ENCODE assay signal across 1 cellular context in genomic region chr13:108958013-108958376, GRCh38.
TF ChIP-seq lines count a peak whose summit lies in the region.

No MANE protein-coding gene starts in this region.

TF ChIP-seq in IMR-90, 13 proteins besides CTCF, POLR2A, EP300 and RAD21:
- TF ChIP-seq CEBPB (IDR thresholded peaks at IDR 0.05; ENCODE audit: low read depth, low read length) (no peak), MAFK (IDR thresholded peaks at IDR 0.05; ENCODE audit: low read depth, low read length) (no peak), MXI1 (IDR thresholded peaks at IDR 0.05; ENCODE audit: borderline replicate concordance, low read depth, low read length) (no peak), BHLHE40 (IDR thresholded peaks at IDR 0.05; ENCODE audit: low read depth, low read length) (no peak), MAZ (IDR thresholded peaks at IDR 0.05; ENCODE audit: borderline replicate concordance, low read depth, low read length) (no peak), RCOR1 (IDR thresholded peaks at IDR 0.05; ENCODE audit: insufficient replicate concordance, low read length) (no peak), SMC3 (IDR thresholded peaks at IDR 0.05; ENCODE audit: low read depth, low read length) (no peak), FOS (IDR thresholded peaks at IDR 0.05; ENCODE audit: low read depth, low read length) (no peak), NFE2L2 (IDR thresholded peaks at IDR 0.05; ENCODE audit: low read depth, low read length) (no peak), CHD1 (IDR thresholded peaks at IDR 0.05; ENCODE audit: low read depth, low read length) (no peak), RFX5 (IDR thresholded peaks at IDR 0.05; ENCODE audit: low read depth, low read length) (no peak)
- TF ChIP-seq, protein P1, sequence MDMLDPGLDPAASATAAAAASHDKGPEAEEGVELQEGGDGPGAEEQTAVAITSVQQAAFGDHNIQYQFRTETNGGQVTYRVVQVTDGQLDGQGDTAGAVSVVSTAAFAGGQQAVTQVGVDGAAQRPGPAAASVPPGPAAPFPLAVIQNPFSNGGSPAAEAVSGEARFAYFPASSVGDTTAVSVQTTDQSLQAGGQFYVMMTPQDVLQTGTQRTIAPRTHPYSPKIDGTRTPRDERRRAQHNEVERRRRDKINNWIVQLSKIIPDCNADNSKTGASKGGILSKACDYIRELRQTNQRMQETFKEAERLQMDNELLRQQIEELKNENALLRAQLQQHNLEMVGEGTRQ (IDR thresholded peaks at IDR 0.05; ENCODE audit: low read depth, low read length), result no peak
- TF ChIP-seq, protein P2, sequence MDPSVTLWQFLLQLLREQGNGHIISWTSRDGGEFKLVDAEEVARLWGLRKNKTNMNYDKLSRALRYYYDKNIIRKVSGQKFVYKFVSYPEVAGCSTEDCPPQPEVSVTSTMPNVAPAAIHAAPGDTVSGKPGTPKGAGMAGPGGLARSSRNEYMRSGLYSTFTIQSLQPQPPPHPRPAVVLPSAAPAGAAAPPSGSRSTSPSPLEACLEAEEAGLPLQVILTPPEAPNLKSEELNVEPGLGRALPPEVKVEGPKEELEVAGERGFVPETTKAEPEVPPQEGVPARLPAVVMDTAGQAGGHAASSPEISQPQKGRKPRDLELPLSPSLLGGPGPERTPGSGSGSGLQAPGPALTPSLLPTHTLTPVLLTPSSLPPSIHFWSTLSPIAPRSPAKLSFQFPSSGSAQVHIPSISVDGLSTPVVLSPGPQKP (IDR thresholded peaks at IDR 0.05; ENCODE audit: borderline replicate concordance, low read depth, low read length), result no peak
TF ChIP-seq in IMR-90: peak in this region for 0.
